Comparison of ENCODE assay signal across 26 cellular contexts in the genomic region with DNA sequence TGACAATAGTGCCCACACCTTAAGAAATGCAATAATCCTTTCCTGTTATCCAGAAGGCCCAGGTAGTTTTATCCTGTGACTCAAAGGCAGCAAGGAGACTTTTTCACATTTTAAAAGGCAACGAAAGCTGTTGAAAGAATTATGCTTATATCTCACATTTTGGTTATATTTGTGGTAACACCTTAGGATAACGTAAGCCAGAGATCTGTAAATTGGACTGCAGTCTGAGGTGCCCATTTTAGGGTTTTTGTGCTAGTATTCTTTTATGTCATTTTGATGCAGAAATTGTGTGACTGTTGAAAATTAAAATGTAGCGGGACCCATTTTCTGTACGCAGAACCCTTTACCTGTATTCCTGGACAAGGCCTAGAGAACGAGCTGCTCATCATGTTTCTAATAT.
"Had no signal": no experiment of that assay in that cellular context is flagged by ENCODE, and none has a peak within 500 bp of the region (broad histone marks: within the 10 kb centered on the region; RNA-seq: fewer than 3 reads in every experiment).

No MANE protein-coding gene starts in this region.

- H3K36me3 ChIP-seq: thoracic aorta, tibial artery, transverse colon, uterus had no signal

- ATAC-seq: stimulated activated effector memory CD8-positive, alpha-beta T cell treated with anti-CD3 and anti-CD28 coated beads, Interleukin-12 subunit alpha, Interleukin-12 subunit beta, amount 100 ng/mL, for 72 hours; stimulated activated memory B cell treated with anti-CD40 and anti-IgM and Interleukin-4, amounts not matched to agents 10 μg/mL and 1 μg/mL and 100 μg/mL, for 72 hours; stimulated activated naive B cell treated with anti-CD40 and anti-IgM and Interleukin-4, amounts not matched to agents 10 μg/mL and 1 μg/mL and 100 μg/mL, for 72 hours; stimulated activated naive CD8-positive, alpha-beta T cell treated with anti-CD3 and anti-CD28 coated beads, Interleukin-15, amount 100 ng/mL, for 72 hours; stimulated activated naive CD8-positive, alpha-beta T cell treated with anti-CD3 and anti-CD28 coated beads, Interleukin-15, Interleukin-2, amounts not matched to agents 100 U/mL and 50 U/mL, for 24 hours; upper lobe of right lung had no signal

- H3K4me1 ChIP-seq: stomach, suprapubic skin, testis, thyroid gland, tibial artery, tibial nerve, transverse colon, upper lobe of left lung, upper lobe of right lung, uterus, vagina had no signal

- H3K27me3 ChIP-seq: stomach, suprapubic skin, testis, thyroid gland, tibial artery, tibial nerve, transverse colon, upper lobe of left lung, upper lobe of right lung, uterus, vagina had no signal

- DNase-seq: stimulated activated CD4-positive, alpha-beta T cell treated with anti-CD3 and anti-CD28 coated beads, Interleukin-2, amount 100 ng/mL, for 48 hours; stimulated activated CD4-positive, alpha-beta T cell treated with anti-CD3 and anti-CD28 coated beads, Interleukin-4, amount 100 ng/mL, for 1 hour; stimulated activated CD4-positive, alpha-beta T cell treated with anti-CD3 and anti-CD28 coated beads, Interleukin-4, amount 100 ng/mL, for 24 hours; stimulated activated CD4-positive, alpha-beta T cell treated with anti-CD3 and anti-CD28 coated beads, Interleukin-4, amount 100 ng/mL, for 4 hours; stimulated activated CD8-positive, alpha-beta memory T cell treated with anti-CD3 and anti-CD28 coated beads, Interleukin-4, amount 100 ng/mL, for 48 hours; stimulated activated naive B cell treated with anti-CD40 and anti-IgM and Interleukin-4, amounts not matched to agents 10 μg/mL and 1 μg/mL and 100 μg/mL, for 72 hours; stimulated activated naive CD4-positive, alpha-beta T cell; stimulated activated naive CD4-positive, alpha-beta T cell treated with Interleukin-2 at 50 U/mL for 16 hours; stimulated activated naive CD8-positive, alpha-beta T cell treated with anti-CD3 and anti-CD28 coated beads, Interleukin-15, amount 100 ng/mL, for 72 hours; stimulated activated naive CD8-positive, alpha-beta T cell treated with anti-CD3 and anti-CD28 coated beads, Interleukin-15, Interleukin-2, amounts not matched to agents 100 U/mL and 50 U/mL, for 24 hours; stomach; substantia nigra; testis; thyroid gland; tibial artery; transverse colon; upper lobe of left lung; upper lobe of right lung; uterus had no signal

- FAIRE-seq: urothelium cell line had no signal

- H3K27ac ChIP-seq: stomach, suprapubic skin, testis, thoracic aorta, thyroid gland, tibial artery, tibial nerve, transverse colon, upper lobe of left lung, upper lobe of right lung, uterus, vagina had no signal

- H3K9me3 ChIP-seq: stomach, suprapubic skin, testis, thoracic aorta, thyroid gland, tibial artery, tibial nerve, transverse colon, upper lobe of left lung, upper lobe of right lung, uterus, vagina had no signal

- H3K4me3 ChIP-seq: stomach, suprapubic skin, testis, thoracic aorta, thyroid gland, tibial artery, tibial nerve, transverse colon, upper lobe of left lung, upper lobe of right lung, uterus, vagina had no signal
